Comparison of ENCODE assay signal across 9 cellular contexts in genomic region chr17:73203135-73203787, GRCh38. TPM values are rescaled to one million over a fixed set of nuclear protein-coding genes. Genes with fewer than 3 reads are reported as not detected.
A peak's percentile ranks its signal among the peaks of the same experiment; 100 is the strongest.
DNase-seq lines count a peak whose midpoint lies in the region; ATAC-seq and TF ChIP-seq lines count a peak whose summit lies in the region.
"Had no signal": no experiment of that assay in that cellular context is flagged by ENCODE, and none has a peak within 500 bp of the region (broad histone marks: within the 10 kb centered on the region; RNA-seq: fewer than 3 reads in every experiment).

No MANE protein-coding gene starts in this region.

- peak overlapping the region; percentile 48 for H3K4me3 Mint-ChIP-seq in CD8-positive, alpha-beta T cell

- H3K36me3 Mint-ChIP-seq in CD8-positive, alpha-beta T cell: peaks cover 93% of the 10 kb centered on the region

- H3K27ac ChIP-seq in CD8-positive, alpha-beta T cell (ENCODE audit: low read depth, low read length): peak overlapping the region; percentile 23
- peak overlapping the region; percentile 42 for H3K27ac ChIP-seq in colonic mucosa
- H3K27ac ChIP-seq in muscle layer of duodenum (ENCODE audit: low read length): peak overlapping the region; percentile 47

- ATAC-seq in CD8-positive, alpha-beta T cell: peak; percentile 30
- no peak for ATAC-seq in GM21619 (IDR thresholded peaks at IDR 0.05; ENCODE audit: unreplicated experiment)
- no peak for ATAC-seq in GM21825 (IDR thresholded peaks at IDR 0.05; ENCODE audit: unreplicated experiment)

- H3K27me3 Mint-ChIP-seq in CD8-positive, alpha-beta T cell (ENCODE audit: low read depth): no peaks in the 10 kb centered on the region

- H3K9ac ChIP-seq in colonic mucosa (ENCODE audit: low read depth in 2 of 2, low read length in 2 of 2): peak overlapping the region in 1 of 2 donors; percentile 62

- CTCF ChIA-PET in CD8-positive, alpha-beta T cell (lab: Charles Lee): interaction anchor here (0.6 to 3.9 kb wide), 6 partner anchors 8 to 476 kb away, joined by 3 to 15 read pairs (median 4); no protein-coding TSS in a partner anchor

- intact Hi-C loops in CD8-positive, alpha-beta T cell (cut with DNase I, micrococcal nuclease): no loop called here
- intact Hi-C loops in colonic mucosa (cut with DNase I): no loop called here

- H3K4me1 ChIP-seq in CD8-positive, alpha-beta T cell (ENCODE audit: insufficient read depth, low read length): peaks cover 29% of the 10 kb centered on the region
- peaks cover 4% of the 10 kb centered on the region for H3K4me1 ChIP-seq in colonic mucosa
- H3K4me1 ChIP-seq in muscle layer of duodenum (ENCODE audit: control insufficient read depth in 1 of 2, insufficient read depth in 2 of 2, low read length in 2 of 2): peaks cover 4 to 6% of the 10 kb centered on the region in 2 donors

- H3K27ac Mint-ChIP-seq in CD8-positive, alpha-beta T cell: peak overlapping the region; percentile 82

- H3K27me3 ChIP-seq in CD8-positive, alpha-beta T cell (ENCODE audit: insufficient read depth, low read length): no peaks in the 10 kb centered on the region
- H3K27me3 ChIP-seq in MG63: no peaks in the 10 kb centered on the region
- no peaks in the 10 kb centered on the region for H3K27me3 ChIP-seq in colonic mucosa
- no peaks in the 10 kb centered on the region for H3K27me3 ChIP-seq in muscle layer of duodenum (ENCODE audit: low read depth, low read length)

- H3K9me3 Mint-ChIP-seq in CD8-positive, alpha-beta T cell: no peaks in the 10 kb centered on the region

- POLR2A ChIA-PET in CD8-positive, alpha-beta T cell (lab: Charles Lee): interaction anchor here (1.0 to 2.1 kb wide), 2 partner anchors 10 to 29 kb away, joined by 3 to 8 read pairs; partner anchors contain the start of gene COG1

- TF ChIP-seq CTCF in CD8-positive, alpha-beta T cell (IDR thresholded peaks at IDR 0.05): no peak
- TF ChIP-seq CTCF in colonic mucosa (IDR thresholded peaks at IDR 0.05): no peak

- no peaks in the 10 kb centered on the region for H3K9me3 ChIP-seq in CD8-positive, alpha-beta T cell (ENCODE audit: low read length)
- H3K9me3 ChIP-seq in MG63 (no peaks in the 10 kb centered on the region), colonic mucosa (no peaks in the 10 kb centered on the region), muscle layer of duodenum (ENCODE audit: control insufficient read depth in 1 of 2, low read length in 2 of 2) (no peaks in the 10 kb centered on the region)

- DNase-seq in CD8-positive, alpha-beta T cell: no peak
- DNase-seq in MG63 (peak; percentile 19), colonic mucosa (peak; percentile 81), Kasumi-1 (lab: John Stamatoyannopoulos, UW) (no peak)
- no peak for DNase-seq in stimulated activated CD4-positive, alpha-beta T cell treated with anti-CD3 and anti-CD28 coated beads, Interleukin-1b, Interleukin-23, amount 100 ng/mL, for 48 hours
- DNase-seq: NCI-H446 treated with DMSO at 0.1 percent for 48 hours had no signal

- H3K4me1 Mint-ChIP-seq in CD8-positive, alpha-beta T cell (ENCODE audit: low read depth): peaks cover 39% of the 10 kb centered on the region

- peaks cover 62% of the 10 kb centered on the region for H3K36me3 ChIP-seq in CD8-positive, alpha-beta T cell (ENCODE audit: insufficient read depth, low read length)
- peaks cover 93% of the 10 kb centered on the region for H3K36me3 ChIP-seq in MG63
- H3K36me3 ChIP-seq in colonic mucosa: peaks cover 20% of the 10 kb centered on the region
- H3K36me3 ChIP-seq in muscle layer of duodenum (ENCODE audit: control insufficient read depth in 1 of 2, insufficient read depth in 2 of 2, low read length in 2 of 2): peaks cover 78 to 94% of the 10 kb centered on the region in 2 donors

- no peak overlapping the region for H3K4me3 ChIP-seq in CD8-positive, alpha-beta T cell (ENCODE audit: low read depth, low read length)
- H3K4me3 ChIP-seq in MG63 (no peak overlapping the region), colonic mucosa (no peak overlapping the region), muscle layer of duodenum (ENCODE audit: low read depth in 1 of 2, low read length in 2 of 2) (no peak overlapping the region)

RNA-seq across cellular contexts. Expression of gene COG1, which starts 10.4 kb away (rescaled TPM):
- total RNA-seq in CD8-positive, alpha-beta T cell: 10 to 100 TPM; 91.3 to 95.6 TPM
- 9.9 and 25.5 TPM in 2 replicates for total RNA-seq in MG63 (2014; rRNA removed; shearing (Covaris generic); ENCODE audit: low replicate concordance)
- total RNA-seq in colonic mucosa: 10 to 100 TPM; 41.0 to 41.2 TPM

RNA-seq across cellular contexts. Expression of gene SSTR2, which starts 38.5 kb away (rescaled TPM):
- total RNA-seq in CD8-positive, alpha-beta T cell: not detected
- total RNA-seq in MG63 (2014; rRNA removed; shearing (Covaris generic); ENCODE audit: low replicate concordance): not detected in 2 replicates
- total RNA-seq in colonic mucosa: under 1 TPM; 0.74 to 0.90 TPM

RNA-seq across cellular contexts. Expression of gene CPSF4L, which starts 58.4 kb away (rescaled TPM):
- not detected for total RNA-seq in CD8-positive, alpha-beta T cell
- not detected in 2 replicates for total RNA-seq in MG63 (2014; rRNA removed; shearing (Covaris generic); ENCODE audit: low replicate concordance)
- total RNA-seq in colonic mucosa: not detected

Comparison
In these comparisons a context has a peak if more than half of its experiments do, and no peak if none do; other contexts are left out.
1. DNase-seq: peak in MG63 (single experiment) and colonic mucosa (single experiment); none in CD8-positive, alpha-beta T cell (0 of 7), Kasumi-1 (0 of 2) and stimulated activated CD4-positive, alpha-beta T cell treated with anti-CD3 and anti-CD28 coated beads, Interleukin-1b, Interleukin-23, amount 100 ng/mL, for 48 hours (single experiment).
2. Peak in every context shown above with its lines, with median percentiles within 50 percentile points of each other: H3K27ac ChIP-seq.